Comparison of ENCODE assay signal across 9 cellular contexts in the genomic region with DNA sequence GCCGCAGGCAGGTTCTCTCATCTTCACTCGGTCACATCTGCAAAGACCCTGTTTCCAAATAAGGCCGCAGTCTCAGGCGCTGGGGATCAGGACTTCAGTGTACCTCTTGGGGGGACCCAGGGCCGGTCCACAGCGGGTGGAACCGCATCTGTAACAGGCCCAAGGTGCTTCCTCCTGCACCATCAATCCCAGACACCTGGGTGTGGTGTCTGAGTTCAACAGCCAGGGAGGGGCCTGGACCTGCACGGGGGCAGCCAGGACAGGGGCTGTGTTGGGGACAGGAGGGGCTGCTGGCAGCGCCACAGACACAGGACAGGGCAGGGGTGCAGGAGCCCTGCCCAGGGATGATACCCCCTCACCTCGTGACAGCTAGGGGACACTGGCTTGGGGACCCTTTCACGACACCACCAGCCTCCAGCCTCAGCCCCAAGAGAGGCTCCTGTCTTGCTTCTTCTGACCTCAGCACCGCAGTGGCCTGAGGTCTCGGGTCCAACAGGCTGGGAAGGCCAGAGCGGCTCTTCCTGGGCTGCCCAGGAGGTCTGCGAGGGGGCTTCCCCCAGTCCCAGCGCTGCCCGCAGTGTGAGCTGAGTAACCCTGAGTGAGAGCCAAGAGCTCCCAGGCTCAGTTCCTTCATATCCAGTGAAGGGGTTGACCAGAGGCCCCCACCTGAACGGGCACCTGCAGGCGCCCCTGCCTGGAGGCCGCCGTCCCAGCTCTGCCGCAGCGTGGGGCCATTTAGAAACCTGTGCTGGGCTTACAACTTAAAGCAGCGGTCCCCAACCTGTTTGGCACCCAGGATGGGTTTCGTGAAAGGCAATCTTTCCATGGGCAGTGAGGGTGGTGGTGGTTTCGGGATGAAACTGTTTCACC. TPM values are rescaled to one million over a fixed set of nuclear protein-coding genes. Genes with fewer than 3 reads are reported as not detected.
DNase-seq lines count a peak whose midpoint lies in the region; ATAC-seq and TF ChIP-seq lines count a peak whose summit lies in the region.
"Had no signal": no experiment of that assay in that cellular context is flagged by ENCODE, and none has a peak within 500 bp of the region (broad histone marks: within the 10 kb centered on the region; RNA-seq: fewer than 3 reads in every experiment).

No MANE protein-coding gene starts in this region.

- intact Hi-C loops in CD14-positive monocyte (cut with micrococcal nuclease) = no loop called here
- intact Hi-C loops in psoas muscle (cut with DNase I) = no loop called here

- H3K4me3 ChIP-seq in psoas muscle = peak overlapping the region; percentile 52

- H3K9me3 Mint-ChIP-seq in CD14-positive monocyte = peaks cover 0 to 8% (median 1%) of the 10 kb centered on the region in 7 donors

- H3K27ac ChIP-seq in VCaP (peak overlapping the region; percentile 100), foreskin keratinocyte (peak overlapping the region; percentile 68), psoas muscle (no peak overlapping the region)

- peaks cover 33% of the 10 kb centered on the region for H3K4me1 Mint-ChIP-seq in CD14-positive monocyte

- H3K27me3 Mint-ChIP-seq in CD14-positive monocyte (ENCODE audit: low read depth in 3 of 3) = peaks cover 51 to 81% (median 69%) of the 10 kb centered on the region in 3 donors

- ATAC-seq in foreskin keratinocyte = no peak
- ATAC-seq in psoas muscle = peak in 2 of 4 donors; percentile 21 to 25
- no peak for ATAC-seq in HG02642 (IDR thresholded peaks at IDR 0.05; ENCODE audit: poor library complexity, unreplicated experiment)
- no peak for ATAC-seq in GM21515 (IDR thresholded peaks at IDR 0.05; ENCODE audit: unreplicated experiment)
- ATAC-seq in HG03039 (IDR thresholded peaks at IDR 0.05; ENCODE audit: unreplicated experiment) = no peak
- ATAC-seq in HG03135 (IDR thresholded peaks at IDR 0.05; ENCODE audit: unreplicated experiment) = no peak

- H3K27me3 ChIP-seq in foreskin keratinocyte (peaks cover 2% of the 10 kb centered on the region), psoas muscle (ENCODE audit: insufficient read depth in 3 of 3, low read length in 2 of 3) (no peaks in the 10 kb centered on the region)
- H3K27me3 ChIP-seq: vagina had no signal

- H3K9me3 ChIP-seq in psoas muscle = no peaks in the 10 kb centered on the region
- H3K9me3 ChIP-seq: vagina had no signal

- no peak for TF ChIP-seq CTCF in CD14-positive monocyte (IDR thresholded peaks at IDR 0.05)
- TF ChIP-seq CTCF in VCaP (conservative IDR thresholded peaks at IDR 0.05) = no peak
- no peak for TF ChIP-seq CTCF in foreskin keratinocyte (conservative IDR thresholded peaks at IDR 0.05)
- no peak for TF ChIP-seq CTCF in psoas muscle (IDR thresholded peaks at IDR 0.05)

- no peak for DNase-seq in CD14-positive monocyte (ENCODE audit: low spot score)
- no peak for DNase-seq in foreskin keratinocyte
- no peak for DNase-seq in psoas muscle

- H3K4me1 ChIP-seq in foreskin keratinocyte (peaks cover 5% of the 10 kb centered on the region), psoas muscle (no peaks in the 10 kb centered on the region)

- no peaks in the 10 kb centered on the region for H3K36me3 ChIP-seq in psoas muscle (ENCODE audit: insufficient read depth in 1 of 2, low read depth in 1 of 2)
- H3K36me3 ChIP-seq: vagina had no signal

- H3K27ac Mint-ChIP-seq in CD14-positive monocyte = peak overlapping the region in 6 of 7 donors; percentile 4 to 90 (median 72)

- peak overlapping the region; percentile 74 to 91 for H3K4me3 Mint-ChIP-seq in CD14-positive monocyte

- 80 to 88% (median 86%) methylated on average over 26 of the region's 26 CpGs for WGBS in psoas muscle, 3 donors

- peaks cover 0 to 9% of the 10 kb centered on the region in 2 donors for H3K36me3 Mint-ChIP-seq in CD14-positive monocyte

RNA-seq across cellular contexts. Expression of a gene that starts 30.7 kb away (rescaled TPM):
- polyA plus RNA-seq in CD14-positive monocyte = under 1 TPM; 0.11 to 0.27 TPM
- total RNA-seq in foreskin keratinocyte = 4.4 and 5.6 TPM in 2 replicates
- 1.7 and 2.2 TPM in 2 replicates for polyA plus RNA-seq in foreskin keratinocyte
- total RNA-seq in psoas muscle = 10 to 100 TPM in 1 of 4 donors, 1 to 10 TPM in 3; 6.0 to 10.7 (median 7.7) TPM
- 1 to 10 TPM; 2.8 to 6.6 (median 4.1) TPM for polyA plus RNA-seq in psoas muscle
